Comparison of ENCODE assay signal across 22 cellular contexts in genomic region chr15:34865531-34865930, GRCh38.
DNase-seq lines count a peak whose midpoint lies in the region; ATAC-seq, FAIRE-seq and TF ChIP-seq lines count a peak whose summit lies in the region.
"Had no signal": no experiment of that assay in that cellular context is flagged by ENCODE, and none has a peak within 500 bp of the region (broad histone marks: within the 10 kb centered on the region; RNA-seq: fewer than 3 reads in every experiment).

No MANE protein-coding gene starts in this region.

- H3K4me3 ChIP-seq in HEK293 (ENCODE audit: low read depth, low read length) (no peak overlapping the region), astrocyte (ENCODE audit: insufficient read depth, low read depth, low read length) (no peak overlapping the region), K562 (no peak overlapping the region), mesenchymal stem cell (ENCODE audit: insufficient read depth in 1 of 2, low read depth in 1 of 2, low read length in 2 of 2) (no peak overlapping the region)
- H3K4me3 ChIP-seq: BLaER1 treated with 17β-estradiol and CSF1 and Interleukin-3, amounts not matched to agents 10 nM and 100 nM had no signal

- no peak overlapping the region for H3K18ac ChIP-seq in mesenchymal stem cell (ENCODE audit: low read depth in 1 of 2, low read length in 2 of 2)

- H3K23ac ChIP-seq in mesenchymal stem cell (ENCODE audit: low read length in 2 of 2), result no peak overlapping the region

- H3K14ac ChIP-seq in mesenchymal stem cell (ENCODE audit: low read length in 2 of 2), result no peak overlapping the region

- DNase-seq in astrocyte (ENCODE audit: low read depth), result no peak
- DNase-seq in K562 (ENCODE audit: extremely low read depth in 1 of 4, low spot score in 3 of 4), result no peak
- DNase-seq in glomerular visceral epithelial cell (ENCODE audit: extremely low spot score), result no peak
- no peak for DNase-seq in mesenchymal stem cell
- DNase-seq: 8988T; AML-193; Caco-2; Calu3; CD4-positive, alpha-beta T cell; CD8-positive, alpha-beta T cell; DMS79 treated with DMSO at 0.1 percent for 48 hours; GF-D8 had no signal

- intact Hi-C loops in K562 (cut with micrococcal nuclease), result no loop called here

- peaks cover 2% of the 10 kb centered on the region for H3K79me1 ChIP-seq in mesenchymal stem cell (replicated peaks; ENCODE audit: low read length, poor library complexity, severe bottlenecking)

- no peak for TF ChIP-seq POLR2A in K562 (conservative IDR thresholded peaks at IDR 0.05)

- POLR2A ChIA-PET in HEK293 (lab: Yijun Ruan, JAX), result no interaction called here
- POLR2A ChIA-PET in K562 (lab: Yijun Ruan, JAX), result no interaction called here

- 93% methylated on average over 1 of the region's 1 CpG for WGBS in K562 (ENCODE audit: insufficient coverage, low coverage, missing lambda C conversion rate)
- WGBS in mesenchymal stem cell, result no CpG with 5 or more reads among the region's 1 CpG

- H3K4me1 ChIP-seq in HEK293 (ENCODE audit: control insufficient read depth, insufficient read depth, low read length), result no peaks in the 10 kb centered on the region
- H3K4me1 ChIP-seq in astrocyte (ENCODE audit: insufficient read depth, low read length), result no peaks in the 10 kb centered on the region
- no peaks in the 10 kb centered on the region for H3K4me1 ChIP-seq in K562 (replicated peaks in 1 of 2; ENCODE audit: control insufficient read depth in 2 of 2, insufficient read depth in 2 of 2, low read length in 2 of 2)
- H3K4me1 ChIP-seq in mesenchymal stem cell (ENCODE audit: control insufficient read depth, insufficient read depth, low read depth, low read length), result no peaks in the 10 kb centered on the region
- H3K4me1 ChIP-seq: BLaER1 treated with 17β-estradiol and CSF1 and Interleukin-3, amounts not matched to agents 10 nM and 100 nM; Caco-2 had no signal

- H3K27ac ChIP-seq in HEK293 (ENCODE audit: extremely low read depth, low read depth, low read length), result no peak overlapping the region
- H3K27ac ChIP-seq in astrocyte (ENCODE audit: low read depth, low read length), result no peak overlapping the region
- no peak overlapping the region for H3K27ac ChIP-seq in K562 (ENCODE audit: extremely low read depth, low read depth, low read length)
- H3K27ac ChIP-seq in mesenchymal stem cell (ENCODE audit: low read length, poor library complexity, severe bottlenecking), result no peak overlapping the region
- H3K27ac ChIP-seq: BLaER1 treated with 17β-estradiol and CSF1 and Interleukin-3, amounts not matched to agents 10 nM and 100 nM; C4-2B had no signal

- no TSS peak for BruUV-seq in K562 (replicated peaks; lab: Mats Ljungman, UMichigan)

- no peak overlapping the region for H2AK5ac ChIP-seq in mesenchymal stem cell (ENCODE audit: low read length, severe bottlenecking)

- CTCF ChIA-PET in HEK293 (lab: Yijun Ruan, JAX) (no interaction called here), K562 (lab: Yijun Ruan, JAX; ENCODE audit: low intra/inter-chr PET ratio) (no interaction called here)

- TF ChIP-seq RAD21 in K562 (CRISPR knock-in tag; conservative IDR thresholded peaks at IDR 0.05 in 1 of 2, IDR thresholded peaks at IDR 0.05 in 1 of 2), result no peak

- no peak overlapping the region for H2BK12ac ChIP-seq in mesenchymal stem cell (ENCODE audit: low read length in 2 of 2)

- H3K27me3 ChIP-seq in astrocyte (ENCODE audit: insufficient read depth, low read length) (no peaks in the 10 kb centered on the region), K562 (ENCODE audit: control insufficient read depth in 2 of 2, insufficient read depth in 2 of 2, low read length in 2 of 2) (no peaks in the 10 kb centered on the region), mesenchymal stem cell (ENCODE audit: control insufficient read depth in 1 of 2, insufficient read depth in 1 of 2, low read length in 2 of 2) (no peaks in the 10 kb centered on the region)
- H3K27me3 ChIP-seq: BLaER1 treated with 17β-estradiol and CSF1 and Interleukin-3, amounts not matched to agents 10 nM and 100 nM had no signal

- H2BK15ac ChIP-seq in mesenchymal stem cell (ENCODE audit: low read depth, poor library complexity, severe bottlenecking), result no peak overlapping the region

- H2AFZ ChIP-seq in astrocyte (ENCODE audit: low read depth, low read length) (no peak overlapping the region), K562 (ENCODE audit: low read depth, low read length) (no peak overlapping the region), mesenchymal stem cell (ENCODE audit: low read depth, low read length) (no peak overlapping the region)

- H2BK5ac ChIP-seq in mesenchymal stem cell (ENCODE audit: low read depth, low read length, poor library complexity, severe bottlenecking), result no peak overlapping the region

- no peak overlapping the region for H3K4ac ChIP-seq in mesenchymal stem cell (ENCODE audit: low read depth in 1 of 2, low read length in 2 of 2)

- no peaks in the 10 kb centered on the region for H3K4me1 Mint-ChIP-seq in astrocyte (ENCODE audit: low read depth, unreplicated experiment)
- H3K4me1 Mint-ChIP-seq: B cell had no signal

- H2BK120ac ChIP-seq in mesenchymal stem cell (ENCODE audit: low read depth, low read length), result no peak overlapping the region

- H3K9ac ChIP-seq in astrocyte (ENCODE audit: low read length) (no peak overlapping the region), K562 (ENCODE audit: insufficient read depth in 1 of 2, low read depth in 2 of 2, low read length in 2 of 2) (no peak overlapping the region), mesenchymal stem cell (ENCODE audit: low read length) (no peak overlapping the region)
- H3K9ac ChIP-seq: BLaER1 treated with 17β-estradiol and CSF1 and Interleukin-3, amounts not matched to agents 10 nM and 100 nM had no signal

- H3K36me3 ChIP-seq in HEK293 (ENCODE audit: control insufficient read depth in 2 of 2, insufficient read depth in 1 of 2, low read length in 2 of 2), result peaks cover 0 to 50% of the 10 kb centered on the region in 2 experiments; a peak in 1 of 3 replicates
- peaks cover 13% of the 10 kb centered on the region for H3K36me3 ChIP-seq in astrocyte (ENCODE audit: insufficient read depth, low read length)
- peaks cover 62% of the 10 kb centered on the region for H3K36me3 ChIP-seq in K562 (ENCODE audit: control insufficient read depth, insufficient read depth, low read length)
- H3K36me3 ChIP-seq in mesenchymal stem cell (ENCODE audit: control insufficient read depth in 1 of 2, insufficient read depth in 2 of 2, low read depth in 1 of 2, low read length in 2 of 2), result peaks cover 3 to 93% of the 10 kb centered on the region in 2 experiments

- no peak overlapping the region for H4K91ac ChIP-seq in mesenchymal stem cell (ENCODE audit: low read length)

- ATAC-seq in K562 (no peak), GM21360 (IDR thresholded peaks at IDR 0.05; ENCODE audit: unreplicated experiment) (no peak)
- ATAC-seq: CD8-positive, alpha-beta T cell had no signal

- in situ Hi-C loops in K562 (cut with MboI), result no loop called here

- no peaks in the 10 kb centered on the region for H4K20me1 ChIP-seq in astrocyte (ENCODE audit: insufficient read depth, low read length)
- no peaks in the 10 kb centered on the region for H4K20me1 ChIP-seq in K562 (replicated peaks; ENCODE audit: control insufficient read depth, insufficient read depth, low read length)
- H4K20me1 ChIP-seq: BLaER1 treated with 17β-estradiol and CSF1 and Interleukin-3, amounts not matched to agents 10 nM and 100 nM had no signal

- H4K8ac ChIP-seq in mesenchymal stem cell (ENCODE audit: low read length), result no peak overlapping the region

- H3K79me2 ChIP-seq in astrocyte (ENCODE audit: insufficient read depth, low read length) (no peaks in the 10 kb centered on the region), K562 (ENCODE audit: control insufficient read depth, insufficient read depth, low read length) (no peaks in the 10 kb centered on the region)

- peaks cover 24% of the 10 kb centered on the region for H3K36me3 Mint-ChIP-seq in astrocyte (ENCODE audit: low read depth, unreplicated experiment)

- H3K9me3 Mint-ChIP-seq in astrocyte (ENCODE audit: unreplicated experiment), result no peaks in the 10 kb centered on the region
- H3K9me3 Mint-ChIP-seq: CD4-positive, alpha-beta T cell had no signal

- no peak overlapping the region for H3K4me3 Mint-ChIP-seq in astrocyte (ENCODE audit: unreplicated experiment)
- H3K4me3 Mint-ChIP-seq: B cell; CD4-positive, alpha-beta T cell; CD8-positive, alpha-beta T cell had no signal

- H3K27ac Mint-ChIP-seq in astrocyte (ENCODE audit: unreplicated experiment), result no peak overlapping the region
- H3K27ac Mint-ChIP-seq: B cell; CD4-positive, alpha-beta T cell had no signal

- TF ChIP-seq EP300 in K562 (IDR thresholded peaks at IDR 0.05; ENCODE audit: low read length), result no peak

- no peaks in the 10 kb centered on the region for H3K27me3 Mint-ChIP-seq in astrocyte (ENCODE audit: low read depth, unreplicated experiment)
- H3K27me3 Mint-ChIP-seq: B cell; CD4-positive, alpha-beta T cell had no signal

- H3K9me3 ChIP-seq in HEK293 (ENCODE audit: control insufficient read depth, insufficient read depth, low read depth, low read length) (no peaks in the 10 kb centered on the region), astrocyte (ENCODE audit: insufficient read depth, low read depth, low read length) (no peaks in the 10 kb centered on the region), K562 (replicated peaks; ENCODE audit: control insufficient read depth, insufficient read depth, low read depth, low read length) (no peaks in the 10 kb centered on the region), mesenchymal stem cell (ENCODE audit: control insufficient read depth, low read length) (peaks cover 4% of the 10 kb centered on the region)
- H3K9me3 ChIP-seq: Caco-2 had no signal

- H3K9me1 ChIP-seq in K562 (ENCODE audit: control insufficient read depth, insufficient read depth, low read length), result no peaks in the 10 kb centered on the region

- no peak overlapping the region for H3K4me2 ChIP-seq in astrocyte (ENCODE audit: low read length)
- H3K4me2 ChIP-seq in K562 (ENCODE audit: insufficient read depth, low read length), result no peak overlapping the region
- H3K4me2 ChIP-seq in mesenchymal stem cell (ENCODE audit: low read length, poor library complexity, severe bottlenecking), result no peak overlapping the region
- H3K4me2 ChIP-seq: BLaER1 treated with 17β-estradiol and CSF1 and Interleukin-3, amounts not matched to agents 10 nM and 100 nM had no signal

- TF ChIP-seq CTCF in HEK293 (tag by site-specific recombination; IDR thresholded peaks at IDR 0.05) (no peak), astrocyte (IDR thresholded peaks at IDR 0.05; ENCODE audit: insufficient read depth, low read depth, low read length) (no peak), K562 (IDR thresholded peaks at IDR 0.05 in 2 of 3, conservative IDR thresholded peaks at IDR 0.05 in 1 of 3; ENCODE audit: insufficient read depth in 2 of 3, low read depth in 1 of 3, low read length in 3 of 3) (no peak)

- FAIRE-seq in astrocyte (lab: Jason Lieb, UNC) (peak; percentile 54), K562 (lab: Jason Lieb, UNC) (no peak)
- FAIRE-seq: A204.1, D721Med, G401.6, GM12892, GM18507 had no signal

TF ChIP-seq in HEK293, 187 proteins besides CTCF, POLR2A, EP300 and RAD21:
- TF ChIP-seq ZNF146 (tag by site-specific recombination; IDR thresholded peaks at IDR 0.05), result peak; percentile 50; the same call in 1 of the 2 replicates
- no peak for TF ChIP-seq ZNF610 (tag by site-specific recombination; IDR thresholded peaks at IDR 0.05; ENCODE audit: borderline replicate concordance)

Comparison
In these comparisons a context has a peak if more than half of its experiments do, and no peak if none do; other contexts are left out.
1. Of the 44 proteins assayed by ChIP-seq in both K562 and HEK293: peak only in K562: ZNF24; only in HEK293: none; in both: ZNF146; in neither: 42.